ENCODE assay signal across 9 cellular contexts in genomic region chr2:218895758-218896500, GRCh38. TPM values are rescaled to one million over a fixed set of nuclear protein-coding genes. Genes with fewer than 3 reads are reported as not detected.
DNase-seq lines count a peak whose midpoint lies in the region; ATAC-seq and TF ChIP-seq lines count a peak whose summit lies in the region.
"Had no signal": no experiment of that assay in that cellular context is flagged by ENCODE, and none has a peak within 500 bp of the region (broad histone marks: within the 10 kb centered on the region; RNA-seq: fewer than 3 reads in every experiment).

No MANE protein-coding gene starts in this region.

- H3K79me2 ChIP-seq in PC-9 (ENCODE audit: low read depth) = no peaks in the 10 kb centered on the region

- CTCF ChIA-PET in PC-9 (lab: Charles Lee) = interaction anchor here (0.6 kb wide), 2 partner anchors 9 kb away, joined by 4 to 10 read pairs; no protein-coding TSS in a partner anchor

- no peaks in the 10 kb centered on the region for H3K9me2 ChIP-seq in PC-9 (ENCODE audit: insufficient read depth)

- POLR2A ChIA-PET in PC-9 (lab: Charles Lee; ENCODE audit: unreplicated experiment) = interaction anchor here (0.5 to 1.0 kb wide), 6 partner anchors 13 to 1232 kb away, joined by 3 to 7 read pairs (median 4); partner anchors contain the start of gene WNT10A

- no peaks in the 10 kb centered on the region for H3K9me3 Mint-ChIP-seq in mesothelial cell of epicardium

- H4K20me1 ChIP-seq in PC-9 (ENCODE audit: insufficient read depth) = no peaks in the 10 kb centered on the region

- TF ChIP-seq CTCF in PC-9 (conservative IDR thresholded peaks at IDR 0.05) (no peak), mesothelial cell of epicardium (IDR thresholded peaks at IDR 0.05; ENCODE audit: unreplicated experiment) (no peak), mucosa of descending colon (IDR thresholded peaks at IDR 0.05) (no peak)

- H3K27ac Mint-ChIP-seq in mesothelial cell of epicardium = peak overlapping the region; percentile 99

- DNase-seq in PC-9 = peak; percentile 65 to 68
- no peak for DNase-seq in mesothelial cell of epicardium (ENCODE audit: low spot score in 2 of 2, unreplicated experiment in 2 of 2)
- no peak for DNase-seq in mucosa of descending colon
- no peak for DNase-seq in dermis blood vessel endothelial cell
- no peak for DNase-seq in activated CD4-positive, CD25-positive, alpha-beta regulatory T cell treated with anti-CD3 and anti-CD28 coated beads, Interleukin-2, amount 50 U/mL, for 72 hours
- DNase-seq in NCI-H1436 treated with DMSO at 0.1 percent for 48 hours (lab: John Stamatoyannopoulos, UW) = no peak

- BruUV-seq in PC-9 (replicated peaks; lab: Mats Ljungman, UMichigan) = no TSS peak

- ATAC-seq in GM18867 (IDR thresholded peaks at IDR 0.05; ENCODE audit: unreplicated experiment) (peak; percentile 21), HG02642 (IDR thresholded peaks at IDR 0.05; ENCODE audit: poor library complexity, unreplicated experiment) (peak; percentile 6), mucosa of descending colon (no peak)

- H3K9me3 ChIP-seq in PC-9 (ENCODE audit: insufficient read depth, low read depth) (no peaks in the 10 kb centered on the region), mucosa of descending colon (no peaks in the 10 kb centered on the region)

- peak overlapping the region; percentile 75; the same call in 1 of the 2 replicates for H2AFZ ChIP-seq in PC-9

- H3F3A ChIP-seq in PC-9 (ENCODE audit: insufficient read depth, low read depth) = peaks cover 41% of the 10 kb centered on the region

- peaks cover 70% of the 10 kb centered on the region for H3K27me3 Mint-ChIP-seq in mesothelial cell of epicardium (ENCODE audit: low read depth)

- H3K4me1 ChIP-seq in PC-9 (replicated peaks; ENCODE audit: insufficient read depth) (peaks cover 52% of the 10 kb centered on the region), mucosa of descending colon (ENCODE audit: low read depth) (peaks cover 28% of the 10 kb centered on the region)

- H3K27me3 ChIP-seq in PC-9 (ENCODE audit: insufficient read depth, low read depth) = no peaks in the 10 kb centered on the region

- H3K4me3 ChIP-seq in PC-9 (peak overlapping the region; percentile 59), mucosa of descending colon (no peak overlapping the region)

- H3K36me3 Mint-ChIP-seq in mesothelial cell of epicardium = peaks cover 3% of the 10 kb centered on the region

- intact Hi-C loops in PC-9 (cut with micrococcal nuclease; ENCODE audit: unreplicated experiment) (loop anchor here (1.0 to 10.0 kb wide), 5 partner anchors 16 to 597 kb away; partner anchors contain the start of genes BCS1L, DNAJB2, WNT10A and ZNF142), mucosa of descending colon (cut with DNase I, micrococcal nuclease) (no loop called here)

- H3K36me3 ChIP-seq in PC-9 (ENCODE audit: low read depth) (no peaks in the 10 kb centered on the region), mucosa of descending colon (ENCODE audit: low read depth) (no peaks in the 10 kb centered on the region)

- peak overlapping the region; percentile 87 for H3K4me2 ChIP-seq in PC-9

- H3K4me1 Mint-ChIP-seq in mesothelial cell of epicardium = peaks cover 54% of the 10 kb centered on the region

- H3K27ac ChIP-seq in PC-9 = peak overlapping the region; percentile 87

- peak overlapping the region; percentile 46 for H3K4me3 Mint-ChIP-seq in mesothelial cell of epicardium

RNA-seq across cellular contexts. Expression of gene WNT10A, which starts 15.3 kb away (rescaled TPM):
- 1.2 and 2.3 TPM in 2 replicates for total RNA-seq in PC-9 (2021)
- 50.7 to 53.2 TPM (median 51.8 TPM) in 3 replicates for total RNA-seq in mesothelial cell of epicardium
- 1 to 10 TPM in 1 of 3 donors, under 1 TPM in 2; 0.17 to 1.1 (median 0.22) TPM for total RNA-seq in mucosa of descending colon
- under 0.01 and 0.05 TPM in 2 replicates for total RNA-seq in dermis blood vessel endothelial cell
- total RNA-seq: IMR-90 had no signal

RNA-seq across cellular contexts. Expression of gene WNT6, which starts 36.3 kb away (rescaled TPM):
- total RNA-seq in PC-9 (2021) = 0.33 and 0.45 TPM in 2 replicates
- 106 to 118 TPM (median 115 TPM) in 3 replicates for total RNA-seq in mesothelial cell of epicardium
- 1 to 10 TPM in 1 of 3 donors, under 1 TPM in 2; 0.39 to 5.7 (median 0.41) TPM for total RNA-seq in mucosa of descending colon
- total RNA-seq in dermis blood vessel endothelial cell = not detected in 2 replicates
- total RNA-seq: IMR-90 had no signal

Comparison
In these comparisons a context has a peak if more than half of its experiments do, and no peak if none do; other contexts are left out.
1. DNase-seq: peak in PC-9 (2 of 2); none in mesothelial cell of epicardium (0 of 2), mucosa of descending colon (0 of 3), dermis blood vessel endothelial cell (single experiment), activated CD4-positive, CD25-positive, alpha-beta regulatory T cell treated with anti-CD3 and anti-CD28 coated beads, Interleukin-2, amount 50 U/mL, for 72 hours (single experiment) and NCI-H1436 treated with DMSO at 0.1 percent for 48 hours (single experiment).
2. RNA of gene WNT10A, which starts 15.3 kb away (total RNA-seq): 50.7 to 53.2 TPM in mesothelial cell of epicardium; 1.2 to 2.3 TPM in PC-9, 0.17 to 1.1 TPM in mucosa of descending colon and under 0.01 to 0.05 TPM in dermis blood vessel endothelial cell; every median in the first group is over 10 times any median in the second.
3. RNA of gene WNT6, which starts 36.3 kb away (total RNA-seq): 106 to 118 TPM in mesothelial cell of epicardium; 0.39 to 5.7 TPM in mucosa of descending colon, 0.33 to 0.45 TPM in PC-9 and not detected in dermis blood vessel endothelial cell; every median in the first group is over 10 times any median in the second.